Comparison of ENCODE assay signal across 10 cellular contexts in genomic region chr17:18129041-18129502, GRCh38. TPM values are rescaled to one million over a fixed set of nuclear protein-coding genes. Genes with fewer than 3 reads are reported as not detected.
DNase-seq lines count a peak whose midpoint lies in the region; ATAC-seq lines count a peak whose summit lies in the region.
"Had no signal": no experiment of that assay in that cellular context is flagged by ENCODE, and none has a peak within 500 bp of the region (broad histone marks: within the 10 kb centered on the region; RNA-seq: fewer than 3 reads in every experiment).

No MANE protein-coding gene starts in this region.

- DNase-seq in A172 (ENCODE audit: low spot score) (peak; percentile 82), HT-29 (ENCODE audit: low spot score) (peak; percentile 62), amniotic epithelial cell (ENCODE audit: low read depth) (peak; percentile 75), inferior parietal cortex (ENCODE audit: extremely low spot score) (peak; percentile 50), Ammon's horn (ENCODE audit: low spot score) (no peak), NCI-H345 treated with DMSO at 0.1 percent for 48 hours (lab: John Stamatoyannopoulos, UW; ENCODE audit: unreplicated experiment) (no peak)
- DNase-seq: activated CD4-positive, alpha-beta T cell treated with anti-CD3 and anti-CD28 coated beads, Interleukin-2, amount 50 U/mL, for 48 hours; KG1 had no signal

- no peak for ATAC-seq in GM21576 (IDR thresholded peaks at IDR 0.05; ENCODE audit: unreplicated experiment)
- no peak for ATAC-seq in HG03139 (IDR thresholded peaks at IDR 0.05; ENCODE audit: unreplicated experiment)

RNA-seq across cellular contexts. Expression of gene MYO15A, which starts 20.5 kb away (rescaled TPM):
- 0.02 and 0.09 TPM in 2 replicates for total RNA-seq in A172 (2014; rRNA removed; shearing (Covaris generic))
- total RNA-seq in HT-29 (2014; rRNA removed; shearing (Covaris generic)) = 0.05 TPM in 1 of 2 replicates, not detected in the other

RNA-seq across cellular contexts. Expression of gene DRG2, which starts 41.3 kb away (rescaled TPM):
- total RNA-seq in A172 (2014; rRNA removed; shearing (Covaris generic)) = 55.7 and 59.3 TPM in 2 replicates
- total RNA-seq in HT-29 (2014; rRNA removed; shearing (Covaris generic)) = 43.7 and 46.0 TPM in 2 replicates

RNA-seq across cellular contexts. Expression of gene ALKBH5, which starts 54.6 kb away (rescaled TPM):
- 107 and 116 TPM in 2 replicates for total RNA-seq in A172 (2014; rRNA removed; shearing (Covaris generic))
- total RNA-seq in HT-29 (2014; rRNA removed; shearing (Covaris generic)) = 74.4 and 75.8 TPM in 2 replicates

Comparison
In these comparisons a context has a peak if more than half of its experiments do, and no peak if none do; other contexts are left out.
1. DNase-seq: peak in A172 (single experiment), HT-29 (single experiment), amniotic epithelial cell (single experiment) and inferior parietal cortex (single experiment); none in Ammon's horn (single experiment) and NCI-H345 treated with DMSO at 0.1 percent for 48 hours (single experiment).